Comparison of ENCODE assay signal across 17 cellular contexts in genomic region chr3:189883113-189883753, GRCh38.
DNase-seq lines count a peak whose midpoint lies in the region; ATAC-seq and TF ChIP-seq lines count a peak whose summit lies in the region.
"Had no signal": no experiment of that assay in that cellular context is flagged by ENCODE, and none has a peak within 500 bp of the region (broad histone marks: within the 10 kb centered on the region; RNA-seq: fewer than 3 reads in every experiment).

No MANE protein-coding gene starts in this region.

- no peak overlapping the region for H3K27ac Mint-ChIP-seq in activated naive CD8-positive, alpha-beta T cell treated with anti-CD3 and anti-CD28 coated beads for 36 hours
- H3K27ac Mint-ChIP-seq: activated CD8-positive, alpha-beta T cell treated with anti-CD3 and anti-CD28 coated beads for 36 hours; memory B cell; natural killer cell treated with Interleukin-12 subunit alpha and Interleukin-12 subunit beta and Interleukin-15 and Interleukin-18, amount 100 ng/mL, for 72 hours had no signal

- TF ChIP-seq CTCF in kidney epithelial cell (IDR thresholded peaks at IDR 0.05; ENCODE audit: insufficient read depth, low read length, poor library complexity, severe bottlenecking) = no peak

- peak; percentile 4 for DNase-seq in kidney epithelial cell (ENCODE audit: low read depth)
- DNase-seq in UCSD-AML1 (lab: John Stamatoyannopoulos, UW; ENCODE audit: unreplicated experiment) = no peak
- no peak for DNase-seq in RPMI8226
- DNase-seq in activated naive CD8-positive, alpha-beta T cell treated with anti-CD3 and anti-CD28 coated beads for 36 hours = no peak
- DNase-seq: activated CD8-positive, alpha-beta T cell treated with anti-CD3 and anti-CD28 coated beads for 36 hours; dorsolateral prefrontal cortex; IMR-90; NCI-H82; posterior cingulate gyrus; SW 1271; testis had no signal

- H3K36me3 ChIP-seq in kidney epithelial cell (ENCODE audit: control insufficient read depth, insufficient read depth, low read length) = no peaks in the 10 kb centered on the region

- ATAC-seq in GM18907 (IDR thresholded peaks at IDR 0.05; ENCODE audit: unreplicated experiment) = peak; percentile 87
- peak; percentile 71 for ATAC-seq in GM21447 (IDR thresholded peaks at IDR 0.05; ENCODE audit: unreplicated experiment)
- peak; percentile 75 for ATAC-seq in HG03097 (IDR thresholded peaks at IDR 0.05; ENCODE audit: low FRiP score, unreplicated experiment)
- no peak for ATAC-seq in GM21528 (IDR thresholded peaks at IDR 0.05; ENCODE audit: low FRiP score, unreplicated experiment)
- ATAC-seq: activated CD8-positive, alpha-beta T cell treated with anti-CD3 and anti-CD28 coated beads for 36 hours; natural killer cell treated with Interleukin-12 subunit alpha and Interleukin-12 subunit beta and Interleukin-15 and Interleukin-18, amount 100 ng/mL, for 72 hours had no signal

- no peaks in the 10 kb centered on the region for H3K27me3 ChIP-seq in kidney epithelial cell (ENCODE audit: control insufficient read depth, insufficient read depth, low read length)
- H3K27me3 ChIP-seq: testis had no signal

- no peaks in the 10 kb centered on the region for H3K4me1 Mint-ChIP-seq in activated naive CD8-positive, alpha-beta T cell treated with anti-CD3 and anti-CD28 coated beads for 36 hours
- H3K4me1 Mint-ChIP-seq: memory B cell had no signal

- H3K4me3 ChIP-seq in kidney epithelial cell (ENCODE audit: low read depth, low read length) = no peak overlapping the region
- H3K4me3 ChIP-seq: dorsolateral prefrontal cortex, testis had no signal

- H3K27me3 Mint-ChIP-seq in activated naive CD8-positive, alpha-beta T cell treated with anti-CD3 and anti-CD28 coated beads for 36 hours = no peaks in the 10 kb centered on the region

- H3K36me3 Mint-ChIP-seq in activated naive CD8-positive, alpha-beta T cell treated with anti-CD3 and anti-CD28 coated beads for 36 hours = no peaks in the 10 kb centered on the region
- H3K36me3 Mint-ChIP-seq: memory B cell; natural killer cell treated with Interleukin-12 subunit alpha and Interleukin-12 subunit beta and Interleukin-15 and Interleukin-18, amount 100 ng/mL, for 72 hours had no signal

- no peaks in the 10 kb centered on the region for H3K9me3 Mint-ChIP-seq in activated naive CD8-positive, alpha-beta T cell treated with anti-CD3 and anti-CD28 coated beads for 36 hours
- H3K9me3 Mint-ChIP-seq: activated CD8-positive, alpha-beta T cell treated with anti-CD3 and anti-CD28 coated beads for 36 hours; memory B cell had no signal

- H3K4me3 Mint-ChIP-seq in activated naive CD8-positive, alpha-beta T cell treated with anti-CD3 and anti-CD28 coated beads for 36 hours = no peak overlapping the region
- H3K4me3 Mint-ChIP-seq: activated CD8-positive, alpha-beta T cell treated with anti-CD3 and anti-CD28 coated beads for 36 hours; memory B cell; natural killer cell treated with Interleukin-12 subunit alpha and Interleukin-12 subunit beta and Interleukin-15 and Interleukin-18, amount 100 ng/mL, for 72 hours had no signal
